8 cellular contexts compared by ENCODE assay signal in genomic region chr19:58476498-58477015, GRCh38. TPM values are rescaled to one million over a fixed set of nuclear protein-coding genes. Genes with fewer than 3 reads are reported as not detected.
DNase-seq lines count a peak whose midpoint lies in the region; ATAC-seq and TF ChIP-seq lines count a peak whose summit lies in the region.

No MANE protein-coding gene starts in this region.

- H3K9ac ChIP-seq in mesenchymal stem cell (ENCODE audit: low read length): peak overlapping the region; percentile 97

- H4K8ac ChIP-seq in mesenchymal stem cell (ENCODE audit: low read length): peak overlapping the region; percentile 99

- peak overlapping the region; percentile 20 for H2BK15ac ChIP-seq in mesenchymal stem cell (ENCODE audit: low read depth, poor library complexity, severe bottlenecking)

- ATAC-seq in GM21723 (IDR thresholded peaks at IDR 0.05; ENCODE audit: unreplicated experiment): no peak

- peak overlapping the region; percentile 83 for H3K4me2 ChIP-seq in mesenchymal stem cell (ENCODE audit: low read length, poor library complexity, severe bottlenecking)

- H2BK120ac ChIP-seq in mesenchymal stem cell (ENCODE audit: low read depth, low read length): peak overlapping the region; percentile 59

- H2BK5ac ChIP-seq in mesenchymal stem cell (ENCODE audit: low read depth, low read length, poor library complexity, severe bottlenecking): no peak overlapping the region

- intact Hi-C loops in uterus (cut with DNase I; ENCODE audit: low total_unique reads): no loop called here

- TF ChIP-seq POLR2A in uterus (IDR thresholded peaks at IDR 0.05): no peak

- H3K36me3 ChIP-seq in mesenchymal stem cell (ENCODE audit: control insufficient read depth in 1 of 2, insufficient read depth in 2 of 2, low read depth in 1 of 2, low read length in 2 of 2) (peaks cover 54 to 61% of the 10 kb centered on the region in 2 experiments), uterus (no peaks in the 10 kb centered on the region)

- peak overlapping the region in 1 of 2 experiments; percentile 30 for H2BK12ac ChIP-seq in mesenchymal stem cell (ENCODE audit: low read length in 2 of 2)

- peaks cover 26% of the 10 kb centered on the region for H3K79me1 ChIP-seq in mesenchymal stem cell (replicated peaks; ENCODE audit: low read length, poor library complexity, severe bottlenecking)

- peak overlapping the region; percentile 69 for H2AK5ac ChIP-seq in mesenchymal stem cell (ENCODE audit: low read length, severe bottlenecking)

- DNase-seq in NCI-H1417 (lab: John Stamatoyannopoulos, UW) (peak in 2 of 3 experiments; percentile 42 to 64), NCI-H1417 treated with DMSO at 0.1 percent for 48 hours (lab: John Stamatoyannopoulos, UW) (no peak), NCI-H2227 (lab: John Stamatoyannopoulos, UW; ENCODE audit: unreplicated experiment) (peak; percentile 83), mesenchymal stem cell (peak; percentile 74), uterus (no peak)
- DNase-seq in stimulated activated CD4-positive, alpha-beta T cell treated with anti-CD3 and anti-CD28 coated beads, Interleukin-4, amount 100 ng/mL, for 24 hours: no peak

- H3K4ac ChIP-seq in mesenchymal stem cell (ENCODE audit: low read depth in 1 of 2, low read length in 2 of 2): peak overlapping the region; percentile 51 to 94

- H3K9me3 ChIP-seq in mesenchymal stem cell (ENCODE audit: control insufficient read depth, low read length) (no peaks in the 10 kb centered on the region), uterus (no peaks in the 10 kb centered on the region)

- H2AFZ ChIP-seq in mesenchymal stem cell (ENCODE audit: low read depth, low read length): no peak overlapping the region

- H3K27ac ChIP-seq in cingulate gyrus (ENCODE audit: low read depth, low read length): peak overlapping the region; percentile 89
- H3K27ac ChIP-seq in mesenchymal stem cell (ENCODE audit: low read length, poor library complexity, severe bottlenecking): peak overlapping the region; percentile 93
- peak overlapping the region; percentile 84 to 87 for H3K27ac ChIP-seq in uterus

- H4K91ac ChIP-seq in mesenchymal stem cell (ENCODE audit: low read length): peak overlapping the region; percentile 81

- H3K4me3 ChIP-seq in mesenchymal stem cell (ENCODE audit: insufficient read depth in 1 of 2, low read depth in 1 of 2, low read length in 2 of 2) (peak overlapping the region; percentile 60 to 91), uterus (peak overlapping the region; percentile 55 to 58)

- no peak for TF ChIP-seq CTCF in uterus (IDR thresholded peaks at IDR 0.05)

- H3K4me1 ChIP-seq in mesenchymal stem cell (ENCODE audit: control insufficient read depth, insufficient read depth, low read depth, low read length) (peaks cover 30% of the 10 kb centered on the region), uterus (peaks cover 0 to 5% of the 10 kb centered on the region in 2 donors)

- no peak overlapping the region for H3K23ac ChIP-seq in mesenchymal stem cell (ENCODE audit: low read length in 2 of 2)

- H3K14ac ChIP-seq in mesenchymal stem cell (ENCODE audit: low read length in 2 of 2): peak overlapping the region in 1 of 2 experiments; percentile 76

- H3K27me3 ChIP-seq in mesenchymal stem cell (ENCODE audit: control insufficient read depth in 1 of 2, insufficient read depth in 1 of 2, low read length in 2 of 2) (no peaks in the 10 kb centered on the region), uterus (no peaks in the 10 kb centered on the region)

- H3K18ac ChIP-seq in mesenchymal stem cell (ENCODE audit: low read depth in 1 of 2, low read length in 2 of 2): peak overlapping the region; percentile 44 to 96

- 6% methylated on average over 27 of the region's 27 CpGs for WGBS in mesenchymal stem cell

RNA-seq across cellular contexts. Expression of gene ZNF446, which starts 0.4 kb away (rescaled TPM):
- 5.0 TPM for polyA plus RNA-seq in mesenchymal stem cell (2013, experiment 1 of 2)
- polyA plus RNA-seq in mesenchymal stem cell (2013, experiment 2 of 2): 5.1 TPM
- total RNA-seq in uterus: 10 to 100 TPM in 3 of 4 donors, 1 to 10 TPM in 1; 1.8 to 18.7 (median 11.4) TPM

RNA-seq across cellular contexts. Expression of gene ZNF324, which starts 9.7 kb away (rescaled TPM):
- polyA plus RNA-seq in mesenchymal stem cell (2013, experiment 1 of 2): 4.1 TPM
- 3.8 TPM for polyA plus RNA-seq in mesenchymal stem cell (2013, experiment 2 of 2)
- 10 to 100 TPM in 3 of 4 donors, 1 to 10 TPM in 1; 2.9 to 75.1 (median 27.1) TPM for total RNA-seq in uterus

RNA-seq across cellular contexts. Expression of gene ZNF324B, which starts 25.1 kb away (rescaled TPM):
- polyA plus RNA-seq in mesenchymal stem cell (2013, experiment 1 of 2): 2.5 TPM
- polyA plus RNA-seq in mesenchymal stem cell (2013, experiment 2 of 2): 2.0 TPM
- 10 to 100 TPM in 1 of 4 donors, 1 to 10 TPM in 3; 1.2 to 17.5 (median 7.3) TPM for total RNA-seq in uterus

RNA-seq across cellular contexts. Expression of gene SLC27A5, which starts 35.2 kb away (rescaled TPM):
- polyA plus RNA-seq in mesenchymal stem cell (2013, experiment 1 of 2): 11.7 TPM
- polyA plus RNA-seq in mesenchymal stem cell (2013, experiment 2 of 2): 12.9 TPM
- 10 to 100 TPM in 1 of 4 donors, 1 to 10 TPM in 3; 1.8 to 10.2 (median 6.7) TPM for total RNA-seq in uterus

RNA-seq across cellular contexts. Expression of gene ZNF132, which starts 36.6 kb away (rescaled TPM):
- polyA plus RNA-seq in mesenchymal stem cell (2013, experiment 1 of 2): 0.68 TPM
- polyA plus RNA-seq in mesenchymal stem cell (2013, experiment 2 of 2): 0.60 TPM
- 10 to 100 TPM in 1 of 4 donors, 1 to 10 TPM in 3; 4.4 to 19.8 (median 7.6) TPM for total RNA-seq in uterus

Comparison
In these comparisons a context has a peak if more than half of its experiments do, and no peak if none do; other contexts are left out.
1. DNase-seq: peak in NCI-H1417 (2 of 3), NCI-H2227 (single experiment) and mesenchymal stem cell (single experiment); none in NCI-H1417 treated with DMSO at 0.1 percent for 48 hours (single experiment), uterus (0 of 2) and stimulated activated CD4-positive, alpha-beta T cell treated with anti-CD3 and anti-CD28 coated beads, Interleukin-4, amount 100 ng/mL, for 24 hours (single experiment).
2. Peak in every context shown above with its lines, with median percentiles within 50 percentile points of each other: H3K27ac ChIP-seq.